Comparison of ENCODE assay signal across 20 cellular contexts in the genomic region with DNA sequence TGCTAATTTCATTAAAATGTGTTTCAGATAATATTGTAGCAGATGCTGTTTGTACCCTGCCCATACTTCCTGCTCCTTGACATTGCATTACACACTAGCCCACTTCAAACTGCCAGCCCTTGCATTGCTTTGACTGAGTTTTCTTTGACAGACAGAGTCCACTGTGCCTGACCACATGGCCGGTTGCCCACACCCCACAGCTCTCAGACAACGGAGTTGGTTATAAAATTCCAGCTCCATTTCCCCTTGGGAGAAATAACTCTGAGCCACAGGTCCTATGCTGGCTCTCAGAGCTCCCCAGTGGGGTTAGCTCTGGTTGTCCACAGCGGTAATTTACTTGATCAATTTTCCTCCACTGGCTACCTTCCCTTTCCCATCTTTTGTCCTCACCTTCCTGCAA.
DNase-seq lines count a peak whose midpoint lies in the region; ATAC-seq and TF ChIP-seq lines count a peak whose summit lies in the region.
"Had no signal": no experiment of that assay in that cellular context is flagged by ENCODE, and none has a peak within 500 bp of the region (broad histone marks: within the 10 kb centered on the region; RNA-seq: fewer than 3 reads in every experiment).

No MANE protein-coding gene starts in this region.

- intact Hi-C loops in thyroid gland (cut with DNase I) (no loop called here), posterior cingulate gyrus (cut with DNase I) (no loop called here)

- peak overlapping the region; percentile 70; the same call in 1 of the 2 replicates for H3K27ac ChIP-seq in SJSA1
- H3K27ac ChIP-seq in thyroid gland: no peak overlapping the region
- H3K27ac ChIP-seq: GM23248, KMS-11, transverse colon had no signal

- H3K36me3 ChIP-seq in SJSA1 (no peaks in the 10 kb centered on the region), thyroid gland (no peaks in the 10 kb centered on the region)
- H3K36me3 ChIP-seq: transverse colon had no signal

- H3K9me3 ChIP-seq in SJSA1 (replicated peaks) (no peaks in the 10 kb centered on the region), thyroid gland (no peaks in the 10 kb centered on the region)
- H3K9me3 ChIP-seq: SK-N-SH, transverse colon had no signal

- ATAC-seq in HG03565 (IDR thresholded peaks at IDR 0.05; ENCODE audit: unreplicated experiment): no peak
- ATAC-seq: activated T-cell treated with anti-CD3 and anti-CD28 coated beads, Interleukin-2, amount 50 U/mL, for 4 hours; CD8-positive, alpha-beta T cell had no signal

- H3K4me1 ChIP-seq in SJSA1 (replicated peaks) (peaks cover 70% of the 10 kb centered on the region), thyroid gland (peaks cover 0 to 10% of the 10 kb centered on the region in 2 donors)

- TF ChIP-seq CTCF in thyroid gland (IDR thresholded peaks at IDR 0.05): no peak

- WGBS in thyroid gland, 2 donors: 31 to 35% methylated on average over 3 of the region's 3 CpGs

- DNase-seq in NCI-H1694 treated with DMSO at 0.1 percent for 48 hours (lab: John Stamatoyannopoulos, UW) (peak; percentile 30), NCI-H1694 (lab: John Stamatoyannopoulos, UW) (no peak), SJSA1 (ENCODE audit: low read depth in 1 of 2, low spot score in 2 of 2) (no peak), glomerular visceral epithelial cell (ENCODE audit: extremely low spot score) (peak; percentile 41), thyroid gland (peak; percentile 45 to 49), NCI-H345 treated with DMSO at 0.1 percent for 48 hours (lab: John Stamatoyannopoulos, UW; ENCODE audit: unreplicated experiment) (no peak), posterior cingulate gyrus (no peak)
- DNase-seq: activated CD4-positive, alpha-beta T cell treated with anti-CD3 and anti-CD28 coated beads for 4 hours; activated T-cell treated with anti-CD3 and anti-CD28 coated beads, Interleukin-2, amount 50 U/mL, for 4 hours; CD8-positive, alpha-beta T cell; effector CD8-positive, alpha-beta T cell; erythroblast; GM23248; NCI-H2081 treated with DMSO at 0.1 percent for 48 hours; NCI-H510A treated with DMSO at 0.1 percent for 48 hours; SK-N-SH; T-helper 2 cell; transverse colon had no signal

- H3K27me3 ChIP-seq in SJSA1 (replicated peaks) (no peaks in the 10 kb centered on the region), thyroid gland (no peaks in the 10 kb centered on the region)
- H3K27me3 ChIP-seq: transverse colon had no signal

- no peak for TF ChIP-seq POLR2A in thyroid gland (IDR thresholded peaks at IDR 0.05)

- H3K4me3 ChIP-seq in SJSA1 (no peak overlapping the region), thyroid gland (replicated peaks in 1 of 3) (no peak overlapping the region)
- H3K4me3 ChIP-seq: GM23248, transverse colon had no signal

Comparison
In these comparisons a context has a peak if more than half of its experiments do, and no peak if none do; other contexts are left out.
1. DNase-seq: peak in NCI-H1694 treated with DMSO at 0.1 percent for 48 hours (single experiment), glomerular visceral epithelial cell (single experiment) and thyroid gland (2 of 2); none in NCI-H1694 (single experiment), SJSA1 (0 of 2), NCI-H345 treated with DMSO at 0.1 percent for 48 hours (single experiment) and posterior cingulate gyrus (0 of 10).